2 cellular contexts compared by ENCODE assay signal in genomic region chr4:142532054-142532453, GRCh38.
TF ChIP-seq lines count a peak whose summit lies in the region.

No MANE protein-coding gene starts in this region.

TF ChIP-seq in GM23338, 12 proteins besides CTCF, POLR2A, EP300 and RAD21:
- TF ChIP-seq NANOG (IDR thresholded peaks at IDR 0.05; ENCODE audit: borderline replicate concordance) (no peak), EZH2 (IDR thresholded peaks at IDR 0.05; ENCODE audit: low read depth, unreplicated experiment) (no peak), ZNF331 (CRISPR knock-in tag; IDR thresholded peaks at IDR 0.05; ENCODE audit: low read depth) (no peak), STAT1 (IDR thresholded peaks at IDR 0.05; ENCODE audit: unreplicated experiment) (no peak), REST (IDR thresholded peaks at IDR 0.05; ENCODE audit: unreplicated experiment) (no peak), ETS1 (IDR thresholded peaks at IDR 0.05) (no peak), POLR2AphosphoS5 (IDR thresholded peaks at IDR 0.05; ENCODE audit: low read depth) (no peak), EZH2phosphoT487 (IDR thresholded peaks at IDR 0.05; ENCODE audit: unreplicated experiment) (no peak), ZNF114 (CRISPR knock-in tag; IDR thresholded peaks at IDR 0.05) (no peak)

TF ChIP-seq in WTC11, 78 proteins besides CTCF, POLR2A, EP300 and RAD21:
- no peak for TF ChIP-seq MXD4 (CRISPR knock-in tag; IDR thresholded peaks at IDR 0.05; ENCODE audit: borderline replicate concordance)
